8 cellular contexts compared by ENCODE assay signal in genomic region chr14:22303589-22304195, GRCh38.
A peak's percentile ranks its signal among the peaks of the same experiment; 100 is the strongest.
DNase-seq lines count a peak whose midpoint lies in the region; ATAC-seq, FAIRE-seq and TF ChIP-seq lines count a peak whose summit lies in the region.

No MANE protein-coding gene starts in this region.

- no peaks in the 10 kb centered on the region for H3K9me3 Mint-ChIP-seq in activated naive CD8-positive, alpha-beta T cell treated with anti-CD3 and anti-CD28 coated beads, Interleukin-2, amount 50 U/mL, for 24 hours

- peak overlapping the region; percentile 42 to 54 for H2BK12ac ChIP-seq in mesenchymal stem cell (ENCODE audit: low read length in 2 of 2)

- no peak overlapping the region for H4K91ac ChIP-seq in mesenchymal stem cell (ENCODE audit: low read length)

- no peak overlapping the region for H2BK120ac ChIP-seq in mesenchymal stem cell (ENCODE audit: low read depth, low read length)

- H3K27me3 Mint-ChIP-seq in activated naive CD8-positive, alpha-beta T cell treated with anti-CD3 and anti-CD28 coated beads, Interleukin-2, amount 50 U/mL, for 24 hours, result no peaks in the 10 kb centered on the region

- no peak for FAIRE-seq in D721Med (lab: Jason Lieb, UNC)

- H3K27ac Mint-ChIP-seq in activated naive CD8-positive, alpha-beta T cell treated with anti-CD3 and anti-CD28 coated beads, Interleukin-2, amount 50 U/mL, for 24 hours, result no peak overlapping the region

- no peak overlapping the region for H2BK15ac ChIP-seq in mesenchymal stem cell (ENCODE audit: low read depth, poor library complexity, severe bottlenecking)

- H2AK5ac ChIP-seq in mesenchymal stem cell (ENCODE audit: low read length, severe bottlenecking), result no peak overlapping the region

- H3K9ac ChIP-seq in KMS-11 (no peak overlapping the region), mesenchymal stem cell (ENCODE audit: low read length) (no peak overlapping the region)

- H3K27ac ChIP-seq in KMS-11 (no peak overlapping the region), mesenchymal stem cell (ENCODE audit: low read length, poor library complexity, severe bottlenecking) (no peak overlapping the region)

- peak overlapping the region; percentile 47 for H4K8ac ChIP-seq in mesenchymal stem cell (ENCODE audit: low read length)

- H3K4me1 ChIP-seq in KMS-11 (ENCODE audit: low read depth, poor library complexity, severe bottlenecking) (no peaks in the 10 kb centered on the region), mesenchymal stem cell (ENCODE audit: control insufficient read depth, insufficient read depth, low read depth, low read length) (peaks cover 2% of the 10 kb centered on the region)

- H3K4me1 Mint-ChIP-seq in activated naive CD8-positive, alpha-beta T cell treated with anti-CD3 and anti-CD28 coated beads, Interleukin-2, amount 50 U/mL, for 24 hours, result no peaks in the 10 kb centered on the region

- H3K9me3 ChIP-seq in mesenchymal stem cell (ENCODE audit: control insufficient read depth, low read length), result no peaks in the 10 kb centered on the region

- no peaks in the 10 kb centered on the region for H4K20me1 ChIP-seq in KMS-11 (ENCODE audit: insufficient read depth)

- DNase-seq in D721Med (ENCODE audit: insufficient read length, low spot score) (no peak), mesenchymal stem cell (peak; percentile 29), NCI-H187 (lab: John Stamatoyannopoulos, UW) (no peak), D341Med (ENCODE audit: low spot score) (no peak)
- no peak for DNase-seq in activated naive CD8-positive, alpha-beta T cell treated with anti-CD3 and anti-CD28 coated beads, Interleukin-2, amount 50 U/mL, for 24 hours

- TF ChIP-seq CTCF in D721Med (IDR thresholded peaks at IDR 0.05; ENCODE audit: insufficient read depth, missing control alignments) (peak; percentile 39), KMS-11 (conservative IDR thresholded peaks at IDR 0.05; ENCODE audit: low read depth, low read length) (peak; percentile 44; the same call in 1 of the 2 replicates)

- H3K79me2 ChIP-seq in KMS-11 (ENCODE audit: insufficient read depth, low read depth), result no peaks in the 10 kb centered on the region

- H3K23ac ChIP-seq in mesenchymal stem cell (ENCODE audit: low read length in 2 of 2), result no peak overlapping the region

- no peak overlapping the region for H3K4me2 ChIP-seq in KMS-11
- no peak overlapping the region for H3K4me2 ChIP-seq in mesenchymal stem cell (ENCODE audit: low read length, poor library complexity, severe bottlenecking)

- H2AFZ ChIP-seq in KMS-11 (ENCODE audit: low read depth) (no peak overlapping the region), mesenchymal stem cell (ENCODE audit: low read depth, low read length) (no peak overlapping the region)

- H3K36me3 Mint-ChIP-seq in activated naive CD8-positive, alpha-beta T cell treated with anti-CD3 and anti-CD28 coated beads, Interleukin-2, amount 50 U/mL, for 24 hours (ENCODE audit: low read depth), result no peaks in the 10 kb centered on the region

- H3K18ac ChIP-seq in mesenchymal stem cell (ENCODE audit: low read depth in 1 of 2, low read length in 2 of 2), result no peak overlapping the region

- H3K14ac ChIP-seq in mesenchymal stem cell (ENCODE audit: low read length in 2 of 2), result no peak overlapping the region

- no peak overlapping the region for H3K4ac ChIP-seq in mesenchymal stem cell (ENCODE audit: low read depth in 1 of 2, low read length in 2 of 2)

- no peak overlapping the region for H2BK5ac ChIP-seq in mesenchymal stem cell (ENCODE audit: low read depth, low read length, poor library complexity, severe bottlenecking)

- H3K36me3 ChIP-seq in KMS-11 (ENCODE audit: insufficient read depth), result no peaks in the 10 kb centered on the region
- no peaks in the 10 kb centered on the region for H3K36me3 ChIP-seq in mesenchymal stem cell (ENCODE audit: control insufficient read depth in 1 of 2, insufficient read depth in 2 of 2, low read depth in 1 of 2, low read length in 2 of 2)

- H3K27me3 ChIP-seq in KMS-11 (ENCODE audit: insufficient read depth, low read depth), result no peaks in the 10 kb centered on the region
- peaks cover 0 to 57% of the 10 kb centered on the region in 2 experiments for H3K27me3 ChIP-seq in mesenchymal stem cell (ENCODE audit: control insufficient read depth in 1 of 2, insufficient read depth in 1 of 2, low read length in 2 of 2)

- no peak overlapping the region for H3K4me3 ChIP-seq in KMS-11 (IDR thresholded peaks at IDR 0.05; ENCODE audit: insufficient read depth, low read depth, low read length)
- no peak overlapping the region for H3K4me3 ChIP-seq in mesenchymal stem cell (ENCODE audit: insufficient read depth in 1 of 2, low read depth in 1 of 2, low read length in 2 of 2)

- WGBS in mesenchymal stem cell, result 40% methylated on average over 5 of the region's 5 CpGs

- no peak for ATAC-seq in activated naive CD8-positive, alpha-beta T cell treated with anti-CD3 and anti-CD28 coated beads, Interleukin-2, amount 50 U/mL, for 24 hours
- ATAC-seq in HG03571 (IDR thresholded peaks at IDR 0.05; ENCODE audit: unreplicated experiment) (no peak), GM18861 (IDR thresholded peaks at IDR 0.05; ENCODE audit: unreplicated experiment) (no peak)

- peak overlapping the region; percentile 51 for H3K4me3 Mint-ChIP-seq in activated naive CD8-positive, alpha-beta T cell treated with anti-CD3 and anti-CD28 coated beads, Interleukin-2, amount 50 U/mL, for 24 hours

- H3K79me1 ChIP-seq in mesenchymal stem cell (replicated peaks; ENCODE audit: low read length, poor library complexity, severe bottlenecking), result no peaks in the 10 kb centered on the region
